In the genomic region with DNA sequence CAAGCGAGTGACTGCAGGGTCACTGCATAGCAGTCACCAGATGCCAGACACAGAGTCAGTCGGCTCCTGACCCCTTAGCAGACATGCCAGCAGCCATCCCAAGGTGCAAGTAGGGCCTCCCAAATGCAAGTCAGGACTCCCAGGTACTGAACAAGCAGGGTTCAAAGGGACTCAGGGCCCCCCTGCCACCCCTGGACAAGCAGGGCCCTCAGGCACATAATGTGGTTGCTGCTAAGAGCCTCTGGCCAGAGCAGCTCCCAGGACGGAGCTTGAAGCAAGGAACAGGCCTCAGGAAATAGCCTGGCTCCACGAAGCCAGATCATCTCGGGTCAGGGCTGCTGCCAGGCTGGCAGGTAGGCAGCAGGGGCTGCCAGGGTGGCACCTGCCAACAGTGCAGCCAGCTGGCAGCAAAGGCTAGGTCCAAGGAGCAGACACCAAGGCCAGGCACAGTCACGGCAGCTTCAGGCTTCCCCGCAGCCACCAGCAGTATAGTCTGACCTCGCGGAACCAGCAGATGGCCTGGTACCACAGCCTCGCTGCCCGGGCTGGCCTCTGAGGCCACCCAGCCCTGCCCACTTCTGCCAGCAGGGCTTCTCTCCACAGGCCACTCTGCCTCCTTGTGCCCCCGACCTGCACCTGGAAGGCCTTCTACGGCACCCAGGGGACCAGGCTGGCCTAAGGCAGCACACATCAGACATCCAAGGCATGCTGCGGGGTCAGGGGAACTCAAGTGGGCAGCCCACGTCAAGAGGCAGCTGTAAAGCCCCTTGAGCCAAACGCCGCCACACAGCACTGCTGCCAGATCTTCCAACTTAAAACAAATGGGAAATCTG, we compare ENCODE assay signal across 9 cellular contexts. TPM values are rescaled to one million over a fixed set of nuclear protein-coding genes. Genes with fewer than 3 reads are reported as not detected.
DNase-seq lines count a peak whose midpoint lies in the region; TF ChIP-seq lines count a peak whose summit lies in the region.
"Had no signal": no experiment of that assay in that cellular context is flagged by ENCODE, and none has a peak within 500 bp of the region (broad histone marks: within the 10 kb centered on the region; RNA-seq: fewer than 3 reads in every experiment).

No MANE protein-coding gene starts in this region.

- H3K36me3 Mint-ChIP-seq in activated CD4-positive, alpha-beta T cell treated with anti-CD3 and anti-CD28 coated beads, Interleukin-2, amount 10 ng/mL, durations not matched to agents 24 days and 14 days (ENCODE audit: low read depth) = peaks cover 27% of the 10 kb centered on the region
- peaks cover 2% of the 10 kb centered on the region for H3K36me3 Mint-ChIP-seq in activated naive CD8-positive, alpha-beta T cell
- peaks cover 6% of the 10 kb centered on the region for H3K36me3 Mint-ChIP-seq in MCF 10A (ENCODE audit: insufficient read depth, unreplicated experiment)

- peak overlapping the region; percentile 96 for H3K27ac Mint-ChIP-seq in activated CD4-positive, alpha-beta T cell treated with anti-CD3 and anti-CD28 coated beads, Interleukin-2, amount 10 ng/mL, durations not matched to agents 24 days and 14 days
- H3K27ac Mint-ChIP-seq in activated naive CD8-positive, alpha-beta T cell = peak overlapping the region; percentile 99
- H3K27ac Mint-ChIP-seq in MCF 10A (ENCODE audit: low read depth, unreplicated experiment) = no peak overlapping the region

- H3K9me3 Mint-ChIP-seq in activated CD4-positive, alpha-beta T cell treated with anti-CD3 and anti-CD28 coated beads, Interleukin-2, amount 10 ng/mL, durations not matched to agents 24 days and 14 days = no peaks in the 10 kb centered on the region
- no peaks in the 10 kb centered on the region for H3K9me3 Mint-ChIP-seq in activated naive CD8-positive, alpha-beta T cell (ENCODE audit: low read depth)
- no peaks in the 10 kb centered on the region for H3K9me3 Mint-ChIP-seq in MCF 10A (ENCODE audit: unreplicated experiment)

- peaks cover 0 to 2% (median 0%) of the 10 kb centered on the region in 4 donors for H3K36me3 ChIP-seq in liver (ENCODE audit: control insufficient read depth in 4 of 4, insufficient read depth in 3 of 4, low read depth in 1 of 4, low read length in 3 of 4)
- peaks cover 14% of the 10 kb centered on the region for H3K36me3 ChIP-seq in thymus (ENCODE audit: control insufficient read depth, insufficient read depth)

- no peak for DNase-seq in activated CD4-positive, alpha-beta T cell treated with anti-CD3 and anti-CD28 coated beads, Interleukin-2, amount 10 ng/mL, durations not matched to agents 24 days and 14 days
- DNase-seq in activated CD4-positive, alpha-beta T cell treated with anti-CD3 and anti-CD28 coated beads for 4 hours = no peak
- no peak for DNase-seq in stimulated activated CD4-positive, alpha-beta T cell treated with anti-CD3 and anti-CD28 coated beads, Interleukin-4, amount 100 ng/mL, for 1 hour
- DNase-seq in NCI-H1694 treated with DMSO at 0.1 percent for 48 hours (lab: John Stamatoyannopoulos, UW) = no peak
- no peak for DNase-seq in MCF 10A (ENCODE audit: unreplicated experiment)
- DNase-seq: NCI-H2081 treated with DMSO at 0.1 percent for 48 hours had no signal

- no TSS peak for BruUV-seq in MCF 10A (replicated peaks; lab: Mats Ljungman, UMichigan)

- intact Hi-C loops in activated CD4-positive, alpha-beta T cell treated with anti-CD3 and anti-CD28 coated beads, Interleukin-2, amount 10 ng/mL, durations not matched to agents 24 days and 14 days (cut with micrococcal nuclease) = no loop called here
- intact Hi-C loops in MCF 10A (cut with micrococcal nuclease) = no loop called here

- peak overlapping the region in 1 of 3 donors; percentile 29 for H3K4me3 ChIP-seq in liver (ENCODE audit: low read depth in 1 of 3, low read length in 3 of 3)
- peak overlapping the region; percentile 27 for H3K4me3 ChIP-seq in thymus (ENCODE audit: low read length)

- H3K4me1 Mint-ChIP-seq in activated CD4-positive, alpha-beta T cell treated with anti-CD3 and anti-CD28 coated beads, Interleukin-2, amount 10 ng/mL, durations not matched to agents 24 days and 14 days = peaks cover 94% of the 10 kb centered on the region
- peaks cover 88% of the 10 kb centered on the region for H3K4me1 Mint-ChIP-seq in activated naive CD8-positive, alpha-beta T cell (ENCODE audit: low read depth)
- H3K4me1 Mint-ChIP-seq in MCF 10A (ENCODE audit: insufficient read depth, unreplicated experiment) = peaks cover 47% of the 10 kb centered on the region

- H3K4me1 ChIP-seq in liver (ENCODE audit: control insufficient read depth in 4 of 4, insufficient read depth in 4 of 4, low read length in 3 of 4) (peaks cover 56 to 98% (median 91%) of the 10 kb centered on the region in 4 donors), thymus (ENCODE audit: control insufficient read depth, insufficient read depth, low read length) (peaks cover 89% of the 10 kb centered on the region)

- TF ChIP-seq RAD21 in liver (IDR thresholded peaks at IDR 0.05) = peak; percentile 43 to 72

- peak overlapping the region; percentile 17 to 55 for H3K9ac ChIP-seq in liver (ENCODE audit: low read depth in 1 of 2, low read length in 2 of 2)

- CTCF ChIA-PET in MCF 10A (lab: Yijun Ruan, JAX) = interaction anchor here (5.2 kb wide), 1 partner anchor 30 kb away, joined by 27 read pairs; no protein-coding TSS in a partner anchor

- H3K27ac ChIP-seq in liver (ENCODE audit: low read depth in 1 of 2, low read length in 2 of 2) (peak overlapping the region; percentile 78 to 95), thymus (ENCODE audit: low read depth) (peak overlapping the region; percentile 99)

- 26% methylated on average over 17 of the region's 17 CpGs for WGBS in liver
- 88% methylated on average over 17 of the region's 17 CpGs for WGBS in thymus

- H3K9me3 ChIP-seq in liver (ENCODE audit: control insufficient read depth in 4 of 4, low read length in 3 of 4) (no peaks in the 10 kb centered on the region), thymus (ENCODE audit: control insufficient read depth) (no peaks in the 10 kb centered on the region)

- TF ChIP-seq CTCF in liver (IDR thresholded peaks at IDR 0.05; ENCODE audit: low read depth, low read length, missing input control) (peak; percentile 31), MCF 10A (IDR thresholded peaks at IDR 0.05; ENCODE audit: unreplicated experiment) (no peak)

- no peaks in the 10 kb centered on the region for H3K27me3 Mint-ChIP-seq in activated CD4-positive, alpha-beta T cell treated with anti-CD3 and anti-CD28 coated beads, Interleukin-2, amount 10 ng/mL, durations not matched to agents 24 days and 14 days
- H3K27me3 Mint-ChIP-seq in activated naive CD8-positive, alpha-beta T cell = no peaks in the 10 kb centered on the region
- H3K27me3 Mint-ChIP-seq in MCF 10A (ENCODE audit: insufficient read depth, unreplicated experiment) = no peaks in the 10 kb centered on the region

- peak overlapping the region; percentile 96 for H3K4me3 Mint-ChIP-seq in activated CD4-positive, alpha-beta T cell treated with anti-CD3 and anti-CD28 coated beads, Interleukin-2, amount 10 ng/mL, durations not matched to agents 24 days and 14 days
- H3K4me3 Mint-ChIP-seq in activated naive CD8-positive, alpha-beta T cell = peak overlapping the region; percentile 96
- no peak overlapping the region for H3K4me3 Mint-ChIP-seq in MCF 10A (ENCODE audit: unreplicated experiment)

- no peaks in the 10 kb centered on the region for H3K27me3 ChIP-seq in liver (ENCODE audit: control insufficient read depth in 4 of 4, insufficient read depth in 4 of 4, low read length in 3 of 4)
- no peaks in the 10 kb centered on the region for H3K27me3 ChIP-seq in thymus (ENCODE audit: control insufficient read depth, insufficient read depth)

- POLR2A ChIA-PET in MCF 10A (lab: Yijun Ruan, JAX) = no interaction called here

TF ChIP-seq in liver, 16 proteins besides CTCF, POLR2A, EP300 and RAD21 (continues in another document):
- peak; percentile 37 for TF ChIP-seq HNF4G (IDR thresholded peaks at IDR 0.05)
- TF ChIP-seq, protein P1, sequence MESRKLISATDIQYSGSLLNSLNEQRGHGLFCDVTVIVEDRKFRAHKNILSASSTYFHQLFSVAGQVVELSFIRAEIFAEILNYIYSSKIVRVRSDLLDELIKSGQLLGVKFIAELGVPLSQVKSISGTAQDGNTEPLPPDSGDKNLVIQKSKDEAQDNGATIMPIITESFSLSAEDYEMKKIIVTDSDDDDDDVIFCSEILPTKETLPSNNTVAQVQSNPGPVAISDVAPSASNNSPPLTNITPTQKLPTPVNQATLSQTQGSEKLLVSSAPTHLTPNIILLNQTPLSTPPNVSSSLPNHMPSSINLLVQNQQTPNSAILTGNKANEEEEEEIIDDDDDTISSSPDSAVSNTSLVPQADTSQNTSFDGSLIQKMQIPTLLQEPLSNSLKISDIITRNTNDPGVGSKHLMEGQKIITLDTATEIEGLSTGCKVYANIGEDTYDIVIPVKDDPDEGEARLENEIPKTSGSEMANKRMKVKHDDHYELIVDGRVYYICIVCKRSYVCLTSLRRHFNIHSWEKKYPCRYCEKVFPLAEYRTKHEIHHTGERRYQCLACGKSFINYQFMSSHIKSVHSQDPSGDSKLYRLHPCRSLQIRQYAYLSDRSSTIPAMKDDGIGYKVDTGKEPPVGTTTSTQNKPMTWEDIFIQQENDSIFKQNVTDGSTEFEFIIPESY (IDR thresholded peaks at IDR 0.05) = peak; percentile 67
- TF ChIP-seq YY1 (IDR thresholded peaks at IDR 0.05) = peak; percentile 21

RNA-seq across cellular contexts. Expression of a gene that starts 7.4 kb away (rescaled TPM):
- total RNA-seq in activated CD4-positive, alpha-beta T cell treated with anti-CD3 and anti-CD28 coated beads, Interleukin-2, amount 10 ng/mL, durations not matched to agents 24 days and 14 days = 56.1 and 64.4 TPM in 2 replicates
- total RNA-seq in liver = 10 to 100 TPM in 1 of 2 donors, 1 to 10 TPM in 1; 4.9 to 14.3 TPM
- polyA plus RNA-seq in liver = 10 to 100 TPM in 1 of 2 donors, 1 to 10 TPM in 1; 6.7 to 11.2 TPM
- polyA plus RNA-seq in thymus = 51.4 TPM
- 17.5 and 23.9 TPM in 2 replicates for total RNA-seq in MCF 10A (2022)

RNA-seq across cellular contexts. Expression of a gene that starts 35.7 kb away (rescaled TPM):
- 62.7 and 65.1 TPM in 2 replicates for total RNA-seq in activated CD4-positive, alpha-beta T cell treated with anti-CD3 and anti-CD28 coated beads, Interleukin-2, amount 10 ng/mL, durations not matched to agents 24 days and 14 days
- total RNA-seq in liver (10 to 100 TPM in 1 of 2 donors, 1 to 10 TPM in 1; 9.3 to 22.0 TPM), MCF 10A (2022) (41.5 and 41.8 TPM in 2 replicates)
- polyA plus RNA-seq in liver (10 to 100 TPM; 22.0 to 25.0 TPM), thymus (32.8 TPM)

RNA-seq across cellular contexts. Expression of a gene that starts 42.8 kb away (rescaled TPM):
- total RNA-seq in activated CD4-positive, alpha-beta T cell treated with anti-CD3 and anti-CD28 coated beads, Interleukin-2, amount 10 ng/mL, durations not matched to agents 24 days and 14 days = 0.89 and 0.90 TPM in 2 replicates
- 1 to 10 TPM in 1 of 2 donors, under 1 TPM in 1; 0.59 to 1.5 TPM for total RNA-seq in liver
- polyA plus RNA-seq in liver = under 1 TPM; 0.06 to 0.40 TPM
- 1.2 TPM for polyA plus RNA-seq in thymus
- 4.0 and 5.7 TPM in 2 replicates for total RNA-seq in MCF 10A (2022)

RNA-seq across cellular contexts. Expression of a gene that starts 56.5 kb away (rescaled TPM):
- 28.0 and 28.3 TPM in 2 replicates for total RNA-seq in activated CD4-positive, alpha-beta T cell treated with anti-CD3 and anti-CD28 coated beads, Interleukin-2, amount 10 ng/mL, durations not matched to agents 24 days and 14 days
- total RNA-seq in liver (10 to 100 TPM in 1 of 2 donors, 1 to 10 TPM in 1; 4.5 to 83.7 TPM), MCF 10A (2022) (36.3 and 39.5 TPM in 2 replicates)
- polyA plus RNA-seq in liver (10 to 100 TPM in 1 of 2 donors, 1 to 10 TPM in 1; 2.5 to 10.6 TPM), thymus (12.8 TPM)
